ENCODE assay signal across 8 cellular contexts in the genomic region with DNA sequence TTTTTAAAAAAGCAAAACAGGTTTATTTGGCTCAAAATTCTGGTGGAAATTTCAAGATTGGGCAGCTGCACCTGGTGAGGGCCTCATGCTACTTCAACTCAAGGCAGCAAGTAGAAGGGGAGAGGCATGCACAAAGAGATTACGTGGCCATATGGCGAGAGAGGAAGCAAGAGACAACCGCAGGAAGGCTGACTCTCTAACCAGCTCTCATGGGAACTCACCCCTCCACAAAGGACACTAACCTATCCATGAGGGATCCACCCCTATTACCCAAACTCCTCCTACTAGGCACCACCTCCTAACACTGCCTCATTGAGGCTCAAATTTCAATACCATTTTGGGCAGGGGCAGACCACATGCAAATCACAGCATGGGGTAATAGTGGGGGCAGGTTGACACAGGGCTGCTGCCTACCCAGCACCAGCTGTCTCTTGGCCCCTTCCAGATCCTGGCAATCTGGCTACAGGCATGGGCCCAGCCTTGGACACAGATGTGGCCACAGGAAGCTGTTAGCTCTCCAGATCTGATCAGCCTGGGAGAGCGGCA. TPM values are rescaled to one million over a fixed set of nuclear protein-coding genes. Genes with fewer than 3 reads are reported as not detected.
DNase-seq lines count a peak whose midpoint lies in the region; ATAC-seq and TF ChIP-seq lines count a peak whose summit lies in the region.

No MANE protein-coding gene starts in this region.

- peak; percentile 37 for ATAC-seq in HG03520 (IDR thresholded peaks at IDR 0.05; ENCODE audit: unreplicated experiment)
- ATAC-seq in upper lobe of right lung, result no peak

- no peak overlapping the region for H3K27ac ChIP-seq in upper lobe of right lung

- intact Hi-C loops in upper lobe of right lung (cut with DNase I), result no loop called here

- H3K9me3 ChIP-seq in upper lobe of right lung, result no peaks in the 10 kb centered on the region

- H3K4me3 ChIP-seq in GM08714 (ENCODE audit: low read length) (peak overlapping the region; percentile 85; the same call in 1 of the 2 replicates), fibroblast of pulmonary artery (replicated peaks; ENCODE audit: low read depth, low read length) (no peak overlapping the region), upper lobe of right lung (no peak overlapping the region)

- DNase-seq in GM20000 (ENCODE audit: low spot score) (peak; percentile 85), SIG-M5 treated with dmso at 0.1 percent for 504 hours (lab: John Stamatoyannopoulos, UW; ENCODE audit: unreplicated experiment) (peak; percentile 93), fibroblast of pulmonary artery (ENCODE audit: low read depth) (peak; percentile 47), upper lobe of right lung (peak; percentile 46), AG08395 (ENCODE audit: low spot score) (no peak), NCI-H128 (lab: John Stamatoyannopoulos, UW; ENCODE audit: unreplicated experiment) (no peak)

- no peak for TF ChIP-seq CTCF in GM20000 (IDR thresholded peaks at IDR 0.05; ENCODE audit: extremely low read depth, missing control alignments)
- TF ChIP-seq CTCF in fibroblast of pulmonary artery (IDR thresholded peaks at IDR 0.05; ENCODE audit: low read length, missing control alignments), result no peak
- TF ChIP-seq CTCF in upper lobe of right lung (IDR thresholded peaks at IDR 0.05), result no peak

- H3K4me1 ChIP-seq in upper lobe of right lung, result peaks cover 43% of the 10 kb centered on the region

- H3K36me3 ChIP-seq in upper lobe of right lung, result peaks cover 1% of the 10 kb centered on the region

- no peaks in the 10 kb centered on the region for H3K27me3 ChIP-seq in upper lobe of right lung

RNA-seq across cellular contexts. Expression of gene CAPN10, which starts 2.0 kb away (rescaled TPM):
- 31.8 TPM for total RNA-seq in upper lobe of right lung

RNA-seq across cellular contexts. Expression of gene RNPEPL1, which starts 16.3 kb away (rescaled TPM):
- total RNA-seq in upper lobe of right lung, result 88.6 TPM

RNA-seq across cellular contexts. Expression of gene DUSP28, which starts 24.4 kb away (rescaled TPM):
- 5.3 TPM for total RNA-seq in upper lobe of right lung

RNA-seq across cellular contexts. Expression of gene ANKMY1, which starts 26.8 kb away (rescaled TPM):
- total RNA-seq in upper lobe of right lung, result 19.3 TPM

RNA-seq across cellular contexts. Expression of gene GPR35, which starts 40.7 kb away (rescaled TPM):
- total RNA-seq in upper lobe of right lung, result 3.4 TPM

Comparison
In these comparisons a context has a peak if more than half of its experiments do, and no peak if none do; other contexts are left out.
1. DNase-seq: peak in GM20000 (single experiment), SIG-M5 treated with dmso at 0.1 percent for 504 hours (single experiment), fibroblast of pulmonary artery (single experiment) and upper lobe of right lung (single experiment); none in AG08395 (single experiment) and NCI-H128 (single experiment).